In the genomic region with DNA sequence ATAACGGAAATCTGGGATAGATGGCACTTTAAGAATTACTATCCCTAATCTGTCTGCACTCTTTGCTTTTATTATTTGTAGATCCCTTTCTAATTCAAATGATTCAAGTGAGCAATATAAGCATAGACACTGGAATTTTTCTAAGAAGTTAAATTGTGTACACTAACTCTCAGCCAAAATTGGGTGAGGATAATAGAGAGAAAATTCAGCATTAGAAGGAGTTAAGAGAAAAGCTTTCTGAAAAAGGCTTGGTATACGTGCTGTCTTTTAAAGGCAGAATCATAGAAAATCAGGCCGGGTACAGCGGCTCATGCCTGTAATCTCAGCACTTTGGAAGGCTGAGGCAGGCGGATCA, we compare ENCODE assay signal across 22 cellular contexts. TPM values are rescaled to one million over a fixed set of nuclear protein-coding genes. Genes with fewer than 3 reads are reported as not detected.
DNase-seq lines count a peak whose midpoint lies in the region; ATAC-seq and TF ChIP-seq lines count a peak whose summit lies in the region.
"Had no signal": no experiment of that assay in that cellular context is flagged by ENCODE, and none has a peak within 500 bp of the region (broad histone marks: within the 10 kb centered on the region; RNA-seq: fewer than 3 reads in every experiment).

No MANE protein-coding gene starts in this region.

- WGBS in IMR-90 (ENCODE audit: extremely low coverage in 2 of 2, insufficient read length in 1 of 2), 2 experiments, result no CpG with 5 or more reads among the region's 5 CpGs

- H3K4me1 Mint-ChIP-seq in GM23338, result peaks cover 7% of the 10 kb centered on the region; the same call in 1 of the 3 replicates
- peaks cover 0 to 3% of the 10 kb centered on the region in 2 donors for H3K4me1 Mint-ChIP-seq in effector memory CD8-positive, alpha-beta T cell (ENCODE audit: low read depth in 2 of 2)
- peaks cover 5 to 34% (median 17%) of the 10 kb centered on the region in 7 donors for H3K4me1 Mint-ChIP-seq in naive thymus-derived CD4-positive, alpha-beta T cell
- H3K4me1 Mint-ChIP-seq: CD8-positive, alpha-beta memory T cell had no signal

- no peak overlapping the region for H4K91ac ChIP-seq in IMR-90 (ENCODE audit: insufficient read depth, low read depth, low read length)

- H3K36me3 Mint-ChIP-seq in GM23338 (ENCODE audit: low read depth), result no peaks in the 10 kb centered on the region; the same call in 2 of the 3 replicates
- H3K36me3 Mint-ChIP-seq in effector memory CD8-positive, alpha-beta T cell (ENCODE audit: insufficient read depth), result peaks cover 34% of the 10 kb centered on the region
- peaks cover 6 to 43% (median 25%) of the 10 kb centered on the region in 5 donors for H3K36me3 Mint-ChIP-seq in naive thymus-derived CD4-positive, alpha-beta T cell

- no peaks in the 10 kb centered on the region for H3K27me3 Mint-ChIP-seq in GM23338 (ENCODE audit: insufficient read depth, low read depth, poor library complexity)
- H3K27me3 Mint-ChIP-seq in effector memory CD8-positive, alpha-beta T cell, result no peaks in the 10 kb centered on the region
- no peaks in the 10 kb centered on the region for H3K27me3 Mint-ChIP-seq in naive thymus-derived CD4-positive, alpha-beta T cell
- H3K27me3 Mint-ChIP-seq: B cell had no signal

- H2BK15ac ChIP-seq in IMR-90 (ENCODE audit: low read depth, low read length), result no peak overlapping the region

- intact Hi-C loops in IMR-90 (cut with micrococcal nuclease), result no loop called here
- intact Hi-C loops in naive thymus-derived CD4-positive, alpha-beta T cell (cut with micrococcal nuclease), result no loop called here

- no peaks in the 10 kb centered on the region for H3K9me3 Mint-ChIP-seq in GM23338
- H3K9me3 Mint-ChIP-seq in effector memory CD8-positive, alpha-beta T cell, result no peaks in the 10 kb centered on the region
- H3K9me3 Mint-ChIP-seq in naive thymus-derived CD4-positive, alpha-beta T cell, result no peaks in the 10 kb centered on the region
- H3K9me3 Mint-ChIP-seq: CD8-positive, alpha-beta memory T cell; H9 had no signal

- no peak overlapping the region for H3K14ac ChIP-seq in IMR-90 (replicated peaks; ENCODE audit: low read depth, low read length)

- no peak overlapping the region for H4K5ac ChIP-seq in IMR-90 (ENCODE audit: low read depth, low read length)

- in situ Hi-C loops in IMR-90 (cut with MboI; ENCODE audit: low sequenced_read_pairs), result no loop called here

- ATAC-seq in GM23338 (no peak), IMR-90 (ENCODE audit: low read depth) (no peak), HG02571 (IDR thresholded peaks at IDR 0.05; ENCODE audit: unreplicated experiment) (no peak), GM18868 (IDR thresholded peaks at IDR 0.05; ENCODE audit: unreplicated experiment) (no peak)
- no peak for ATAC-seq in effector memory CD8-positive, alpha-beta T cell (replicated peaks)
- no peak for ATAC-seq in naive thymus-derived CD4-positive, alpha-beta T cell
- ATAC-seq: GM12878, HepG2 had no signal

- no peaks in the 10 kb centered on the region for H3K79me1 ChIP-seq in IMR-90 (ENCODE audit: low read depth in 1 of 2, low read length in 2 of 2)

- H2BK5ac ChIP-seq in IMR-90 (ENCODE audit: low read depth, low read length, poor library complexity, severe bottlenecking), result no peak overlapping the region

- H2BK120ac ChIP-seq in IMR-90 (ENCODE audit: low read depth, low read length), result no peak overlapping the region

- TF ChIP-seq RAD21 in IMR-90 (IDR thresholded peaks at IDR 0.05; ENCODE audit: low read length), result no peak

- no peaks in the 10 kb centered on the region for H3K79me2 ChIP-seq in GM23338 (replicated peaks; ENCODE audit: insufficient read depth)

- H3K4ac ChIP-seq in IMR-90 (ENCODE audit: low read depth, low read length), result no peak overlapping the region

- H3K4me3 ChIP-seq in GM23338 (no peak overlapping the region), IMR-90 (ENCODE audit: insufficient read depth, low read depth, low read length) (no peak overlapping the region)
- no peak overlapping the region for H3K4me3 ChIP-seq in naive thymus-derived CD4-positive, alpha-beta T cell (ENCODE audit: low read length)
- H3K4me3 ChIP-seq: BLaER1 treated with 17β-estradiol and CSF1 and Interleukin-3, amounts not matched to agents 10 nM and 100 nM; GM12878 had no signal

- POLR2A ChIA-PET in IMR-90 (lab: Charles Lee; ENCODE audit: unreplicated experiment), result no interaction called here
- POLR2A ChIA-PET in naive thymus-derived CD4-positive, alpha-beta T cell (lab: Charles Lee), result no interaction called here

- no peak overlapping the region for H2BK20ac ChIP-seq in IMR-90 (ENCODE audit: low read depth, low read length)

- no peak overlapping the region for H3K23ac ChIP-seq in IMR-90 (ENCODE audit: low read depth, low read length)

- TF ChIP-seq POLR2A in IMR-90 (IDR thresholded peaks at IDR 0.05; ENCODE audit: low read depth, low read length), result no peak

- CTCF ChIA-PET in IMR-90 (lab: Yijun Ruan, JAX), result interaction anchor here (0.5 to 4.3 kb wide), 3 partner anchors 9 to 790 kb away, joined by 3 to 20 read pairs (median 3); no protein-coding TSS in a partner anchor
- CTCF ChIA-PET in naive thymus-derived CD4-positive, alpha-beta T cell (lab: Charles Lee), result interaction anchor here (3.8 kb wide), 1 partner anchor 509 kb away, joined by 21 read pairs; no protein-coding TSS in a partner anchor

- H3K4me3 Mint-ChIP-seq in GM23338, result no peak overlapping the region
- H3K4me3 Mint-ChIP-seq in effector memory CD8-positive, alpha-beta T cell, result no peak overlapping the region
- H3K4me3 Mint-ChIP-seq in naive thymus-derived CD4-positive, alpha-beta T cell, result no peak overlapping the region
- H3K4me3 Mint-ChIP-seq: B cell; CD8-positive, alpha-beta memory T cell; H9 had no signal

- H3K18ac ChIP-seq in IMR-90 (ENCODE audit: low read depth, low read length), result no peak overlapping the region

- H3K36me3 ChIP-seq in GM23338 (ENCODE audit: insufficient read depth) (no peaks in the 10 kb centered on the region), IMR-90 (ENCODE audit: control insufficient read depth, insufficient read depth, low read length) (no peaks in the 10 kb centered on the region)
- H3K36me3 ChIP-seq in naive thymus-derived CD4-positive, alpha-beta T cell (ENCODE audit: control insufficient read depth in 2 of 3, insufficient read depth in 3 of 3, low read length in 3 of 3), result peaks cover 0 to 22% (median 3%) of the 10 kb centered on the region in 3 experiments

- no peaks in the 10 kb centered on the region for H4K20me1 ChIP-seq in GM23338 (replicated peaks; ENCODE audit: insufficient read depth)
- no peaks in the 10 kb centered on the region for H4K20me1 ChIP-seq in IMR-90 (ENCODE audit: insufficient read depth, low read length)
- H4K20me1 ChIP-seq: BLaER1 treated with 17β-estradiol and CSF1 and Interleukin-3, amounts not matched to agents 10 nM and 100 nM had no signal

- H3K4me2 ChIP-seq in GM23338, result peak overlapping the region; percentile 23; the same call in 1 of the 2 replicates
- no peak overlapping the region for H3K4me2 ChIP-seq in IMR-90 (ENCODE audit: low read depth, low read length)
- H3K4me2 ChIP-seq: BLaER1 treated with 17β-estradiol and CSF1 and Interleukin-3, amounts not matched to agents 10 nM and 100 nM had no signal

- H3K56ac ChIP-seq in IMR-90 (ENCODE audit: extremely low read depth, insufficient read depth, low read length), result no peak overlapping the region

- H3K9me3 ChIP-seq in IMR-90 (ENCODE audit: control insufficient read depth, insufficient read depth, low read length), result no peaks in the 10 kb centered on the region
- no peaks in the 10 kb centered on the region for H3K9me3 ChIP-seq in naive thymus-derived CD4-positive, alpha-beta T cell (ENCODE audit: control insufficient read depth in 2 of 3, low read length in 3 of 3)
- H3K9me3 ChIP-seq: BLaER1 treated with 17β-estradiol and CSF1 and Interleukin-3, amounts not matched to agents 10 nM and 100 nM had no signal

- H3K9me1 ChIP-seq in IMR-90 (ENCODE audit: insufficient read depth, low read length), result no peaks in the 10 kb centered on the region

- H2AK5ac ChIP-seq in IMR-90 (ENCODE audit: low read depth, low read length), result no peak overlapping the region

- TSS peak; percentile 47 for BruUV-seq in IMR-90 (replicated peaks; lab: Mats Ljungman, UMichigan)

- no peak overlapping the region for H3K27ac Mint-ChIP-seq in GM23338
- peak overlapping the region; percentile 28 to 44 for H3K27ac Mint-ChIP-seq in effector memory CD8-positive, alpha-beta T cell
- peak overlapping the region in 6 of 9 donors; percentile 13 to 70 (median 58) for H3K27ac Mint-ChIP-seq in naive thymus-derived CD4-positive, alpha-beta T cell
- H3K27ac Mint-ChIP-seq: B cell had no signal

- H3K27ac ChIP-seq in GM23338 (ENCODE audit: low read depth) (no peak overlapping the region), IMR-90 (ENCODE audit: insufficient read depth, low read length) (no peak overlapping the region)
- H3K27ac ChIP-seq in naive thymus-derived CD4-positive, alpha-beta T cell (ENCODE audit: low read depth, low read length), result no peak overlapping the region
- H3K27ac ChIP-seq: BLaER1 treated with 17β-estradiol and CSF1 and Interleukin-3, amounts not matched to agents 10 nM and 100 nM had no signal

- no peak overlapping the region for H2AK9ac ChIP-seq in IMR-90 (replicated peaks; ENCODE audit: low read depth, low read length, poor library complexity)

- no peak for TF ChIP-seq CTCF in GM23338 (conservative IDR thresholded peaks at IDR 0.05; ENCODE audit: low read depth in 2 of 2)
- no peak for TF ChIP-seq CTCF in IMR-90 (conservative IDR thresholded peaks at IDR 0.05; ENCODE audit: low read depth, low read length)

- H3K9me2 ChIP-seq in GM23338 (ENCODE audit: insufficient read depth), result no peaks in the 10 kb centered on the region

- H3K27me3 ChIP-seq in GM23338 (ENCODE audit: insufficient read depth), result no peaks in the 10 kb centered on the region
- H3K27me3 ChIP-seq in IMR-90 (ENCODE audit: control insufficient read depth, insufficient read depth, low read length), result no peaks in the 10 kb centered on the region
- no peaks in the 10 kb centered on the region for H3K27me3 ChIP-seq in naive thymus-derived CD4-positive, alpha-beta T cell (ENCODE audit: control insufficient read depth in 2 of 2, insufficient read depth in 2 of 2, low read length in 2 of 2)
- H3K27me3 ChIP-seq: BLaER1 treated with 17β-estradiol and CSF1 and Interleukin-3, amounts not matched to agents 10 nM and 100 nM had no signal

- no peak for DNase-seq in GM23338 (ENCODE audit: low spot score)
- DNase-seq in IMR-90, result no peak
- no peak for DNase-seq in effector memory CD8-positive, alpha-beta T cell
- no peak for DNase-seq in naive thymus-derived CD4-positive, alpha-beta T cell
- DNase-seq in T-helper 1 cell, result no peak
- DNase-seq in SKM-1 treated with dmso at 0.1 percent for 144 hours (lab: John Stamatoyannopoulos, UW; ENCODE audit: unreplicated experiment), result no peak
- DNase-seq: CD8-positive, alpha-beta memory T cell; COR-L47; DMS 273 treated with DMSO at 0.1 percent for 48 hours; DMS53; DND-41; EL; H9; KG1 had no signal

- no peak overlapping the region for H4K8ac ChIP-seq in IMR-90 (ENCODE audit: low read depth in 2 of 2, low read length in 2 of 2)

- H2AFZ ChIP-seq in GM23338 (no peak overlapping the region), IMR-90 (replicated peaks; ENCODE audit: low read length, poor library complexity) (no peak overlapping the region)

- H3F3A ChIP-seq in GM23338 (replicated peaks; ENCODE audit: low read depth), result no peaks in the 10 kb centered on the region

- dilution Hi-C loops in IMR-90 (cut with HindIII; ENCODE audit: low sequenced_read_pairs, unreplicated experiment), result no loop called here

- no peak overlapping the region for H3K9ac ChIP-seq in IMR-90 (ENCODE audit: low read depth, low read length)
- H3K9ac ChIP-seq: BLaER1 treated with 17β-estradiol and CSF1 and Interleukin-3, amounts not matched to agents 10 nM and 100 nM had no signal

- H3K4me1 ChIP-seq in GM23338 (ENCODE audit: insufficient read depth), result peaks cover 11% of the 10 kb centered on the region
- no peaks in the 10 kb centered on the region for H3K4me1 ChIP-seq in IMR-90 (ENCODE audit: control insufficient read depth, insufficient read depth, low read length)
- H3K4me1 ChIP-seq in naive thymus-derived CD4-positive, alpha-beta T cell (ENCODE audit: control insufficient read depth in 2 of 2, insufficient read depth in 2 of 2, low read length in 2 of 2), result no peaks in the 10 kb centered on the region

RNA-seq across cellular contexts. Expression of a gene that starts 57.1 kb away (rescaled TPM):
- total RNA-seq in GM23338 (2014; rRNA removed; shearing (Covaris generic)), result 3.0 and 3.4 TPM in 2 replicates
- polyA plus RNA-seq in GM23338 (2016; fragmentation: Nextera tagmentation; extraction: Ambion mirVana) (1.4 and 1.5 TPM in 2 replicates), IMR-90 (2012; rRNA removed) (0.55 and 0.60 TPM in 2 replicates)
- total RNA-seq in IMR-90 (2012; rRNA removed), result 0.54 and 0.83 TPM in 2 replicates
- polyA plus RNA-seq in IMR-90 (2012; cell fraction: cytosol; rRNA removed), result 0.23 and 0.24 TPM in 2 replicates
- polyA plus RNA-seq in IMR-90 (2012; cell fraction: nucleus; rRNA removed; ENCODE audit: low replicate concordance), result 0.13 and 0.52 TPM in 2 replicates
- 10 to 100 TPM; 31.4 to 40.3 (median 39.4) TPM for total RNA-seq in naive thymus-derived CD4-positive, alpha-beta T cell
- polyA plus RNA-seq in naive thymus-derived CD4-positive, alpha-beta T cell, result 10 to 100 TPM in 1 of 2 donors, 1 to 10 TPM in 1; 8.2 to 19.9 TPM
- total RNA-seq: A172, G401 had no signal
